8 cellular contexts compared by ENCODE assay signal in the genomic region with DNA sequence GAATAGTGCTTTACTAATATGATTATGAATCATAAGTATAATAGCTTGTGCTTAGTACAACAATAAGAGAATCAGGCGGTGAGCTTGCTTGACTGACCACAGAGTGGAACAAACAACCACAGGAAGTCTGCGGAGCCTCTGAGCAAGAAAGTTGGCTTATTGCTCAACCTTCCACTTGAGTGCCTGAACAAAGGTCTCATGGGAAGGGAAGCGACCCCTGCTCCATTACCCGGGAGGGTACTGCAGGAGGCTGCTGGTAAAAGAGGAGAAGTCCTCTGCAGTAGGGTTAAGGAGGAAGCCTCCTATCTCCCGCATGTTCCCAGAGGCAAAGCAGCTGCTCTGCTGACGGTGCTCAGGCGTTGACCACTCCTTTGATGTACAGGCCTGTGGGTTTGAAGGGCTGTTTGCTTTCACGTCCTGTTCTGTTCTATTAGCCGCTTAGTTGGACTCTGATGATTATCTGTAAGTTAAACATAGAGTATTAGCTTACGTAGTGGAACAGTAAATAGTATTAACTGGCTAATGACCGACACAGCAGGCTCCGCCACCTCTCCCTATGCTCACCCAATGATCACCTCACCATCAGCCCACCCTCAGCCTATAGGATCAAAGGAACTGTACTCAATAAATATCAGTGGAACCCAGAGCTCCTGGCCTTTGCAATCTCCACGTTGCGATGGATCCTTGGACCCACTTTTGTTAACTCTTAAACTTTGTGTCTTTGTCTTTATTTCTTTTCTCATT. TPM values are rescaled to one million over a fixed set of nuclear protein-coding genes. Genes with fewer than 3 reads are reported as not detected.
DNase-seq lines count a peak whose midpoint lies in the region; ATAC-seq, FAIRE-seq and TF ChIP-seq lines count a peak whose summit lies in the region.

No MANE protein-coding gene starts in this region.

- H2AFZ ChIP-seq in GM12878 (ENCODE audit: control insufficient read depth, low read depth, low read length) (peak overlapping the region; percentile 59), HepG2 (ENCODE audit: low read length) (no peak overlapping the region)

- FAIRE-seq in GM12878 (lab: Jason Lieb, UNC) (peak; percentile 74), HepG2 (lab: Jason Lieb, UNC) (peak; percentile 96)

- ATAC-seq in GM12878 (peak; percentile 80), HepG2 (peak; percentile 93)

- H3K27me3 ChIP-seq in GM12878 (replicated peaks in 1 of 2; ENCODE audit: control insufficient read depth in 2 of 2, insufficient read depth in 2 of 2, low read length in 1 of 2) (peaks cover 4% of the 10 kb centered on the region in 2 experiments; a peak in 1 of 4 replicates), HepG2 (ENCODE audit: control insufficient read depth in 1 of 2, insufficient read depth in 2 of 2, low read length in 2 of 2) (peaks cover 3 to 43% of the 10 kb centered on the region in 2 experiments; a peak in 4 of 5 replicates), tibial artery (peaks cover 0 to 68% of the 10 kb centered on the region in 2 donors)

- H3K4me1 ChIP-seq in GM12878 (ENCODE audit: control insufficient read depth, insufficient read depth, low read length) (peaks cover 14% of the 10 kb centered on the region), HepG2 (ENCODE audit: insufficient read depth, low read length) (peaks cover 56% of the 10 kb centered on the region), tibial artery (peaks cover 0 to 4% (median 0%) of the 10 kb centered on the region in 4 donors)

- no peak for TF ChIP-seq RAD21 in GM12878 (IDR thresholded peaks at IDR 0.05; ENCODE audit: insufficient read depth, low read depth, low read length)
- 0 out of 2 replicates have a peak, but pooled peaks have one; percentile 15 for TF ChIP-seq RAD21 in HepG2 (CRISPR knock-in tag; IDR thresholded peaks at IDR 0.05)

- RAD21 ChIA-PET in GM12878 (lab: Charles Lee; ENCODE audit: unreplicated experiment), result interaction anchor here (0.8 to 4.1 kb wide), 11 partner anchors 15 to 313 kb away, joined by 3 to 21 read pairs (median 8); a partner anchor contains a TSS

- H4K20me1 ChIP-seq in GM12878 (ENCODE audit: control insufficient read depth, insufficient read depth), result no peaks in the 10 kb centered on the region
- H4K20me1 ChIP-seq in HepG2 (ENCODE audit: insufficient read depth, low read length), result peaks cover 32% of the 10 kb centered on the region

- H3K9ac ChIP-seq in GM12878 (ENCODE audit: control insufficient read depth, insufficient read depth, low read length), result no peak overlapping the region
- H3K9ac ChIP-seq in HepG2 (ENCODE audit: insufficient read depth, low read depth, low read length), result peak overlapping the region; percentile 78

- no peak overlapping the region for H3K27ac ChIP-seq in GM12878 (ENCODE audit: control insufficient read depth, insufficient read depth)
- peak overlapping the region; percentile 92 for H3K27ac ChIP-seq in HepG2 (ENCODE audit: extremely low read length, insufficient read depth, low read length)
- H3K27ac ChIP-seq in tibial artery, result no peak overlapping the region

- H3K79me2 ChIP-seq in GM12878 (ENCODE audit: control insufficient read depth, insufficient read depth, low read length) (no peaks in the 10 kb centered on the region), HepG2 (ENCODE audit: insufficient read depth, low read length) (no peaks in the 10 kb centered on the region)

- H3K36me3 ChIP-seq in GM12878 (ENCODE audit: control insufficient read depth in 2 of 2, insufficient read depth in 2 of 2, low read length in 1 of 2) (no peaks in the 10 kb centered on the region), HepG2 (replicated peaks in 1 of 2; ENCODE audit: control insufficient read depth in 1 of 2, insufficient read depth in 2 of 2, low read length in 2 of 2) (no peaks in the 10 kb centered on the region), tibial artery (no peaks in the 10 kb centered on the region)

- H3K4me3 ChIP-seq in GM12878, result no peak overlapping the region
- peak overlapping the region; percentile 38 to 64 (median 51); a peak in 5 of 6 replicates for H3K4me3 ChIP-seq in HepG2 (replicated peaks in 1 of 3; ENCODE audit: insufficient read depth in 1 of 3, low read depth in 2 of 3, low read length in 3 of 3)
- no peak overlapping the region for H3K4me3 ChIP-seq in tibial artery

- DNase-seq in activated T-cell treated with anti-CD3 and anti-CD28 coated beads for 24 hours (ENCODE audit: low read depth), result peak; percentile 30
- DNase-seq in activated T-cell treated with anti-CD3 and anti-CD28 coated beads, Interleukin-2, amount 50 U/mL, for 1 hour, result no peak
- peak; percentile 98 for DNase-seq in MV-4-11 (lab: John Stamatoyannopoulos, UW)
- peak; percentile 44 for DNase-seq in GM12878 (ENCODE audit: low read depth, low spot score)
- DNase-seq in HepG2 (ENCODE audit: low spot score), result peak; percentile 93
- DNase-seq in tibial artery, result peak; percentile 55 to 77
- no peak for DNase-seq in cerebellar cortex (ENCODE audit: low spot score)
- DNase-seq in NCI-H1694 (lab: John Stamatoyannopoulos, UW), result no peak

- CTCF ChIA-PET in GM12878 (lab: Yijun Ruan, JAX), result interaction anchor here (0.9 to 8.3 kb wide), 32 partner anchors 9 to 312 kb away, joined by 3 to 159 read pairs (median 10); a partner anchor contains a TSS
- CTCF ChIA-PET in HepG2 (lab: Yijun Ruan, JAX; ENCODE audit: low intra/inter-chr PET ratio, low total read pairs), result interaction anchor here (1.2 to 2.9 kb wide), 3 partner anchors 15 to 143 kb away, joined by 3 to 15 read pairs (median 13); no protein-coding TSS in a partner anchor

- intact Hi-C loops in GM12878 (cut with micrococcal nuclease; ENCODE audit: unreplicated experiment) (loop anchor here (2.0 to 5.0 kb wide), 4 partner anchors 39 to 314 kb away; a partner anchor contains a TSS), HepG2 (cut with micrococcal nuclease; ENCODE audit: unreplicated experiment) (loop anchor here (2.0 kb wide), 2 partner anchors 40 to 144 kb away; no protein-coding TSS in a partner anchor), tibial artery (cut with DNase I; ENCODE audit: low total_unique reads) (no loop called here)

- 31% methylated on average over 14 of the region's 14 CpGs for WGBS in GM12878 (ENCODE audit: insufficient coverage, insufficient replicate concordance, low lambda C conversion rate, missing lambda C conversion rate)
- under 1% methylated on average over 13 of the region's 14 CpGs for WGBS in HepG2 (ENCODE audit: low lambda C conversion rate)

- TF ChIP-seq POLR2A in GM12878 (IDR thresholded peaks at IDR 0.05; ENCODE audit: low read depth, low read length) (no peak), HepG2 (IDR thresholded peaks at IDR 0.05; ENCODE audit: insufficient read depth in 1 of 2, low read depth in 2 of 2, low read length in 2 of 2) (peak; percentile 92 to 96; a peak in 2 of 4 replicates)

- POLR2A ChIA-PET in GM12878 (lab: Charles Lee) (interaction anchor here (0.6 to 1.3 kb wide), 3 partner anchors 12 to 124 kb away, joined by 3 to 4 read pairs (median 3); a partner anchor contains a TSS), HepG2 (lab: Yijun Ruan, JAX) (interaction anchor here (0.8 to 2.2 kb wide), 14 partner anchors 8 to 727 kb away, joined by 3 to 9 read pairs (median 4); a partner anchor contains a TSS)

- H3K4me2 ChIP-seq in GM12878 (ENCODE audit: control insufficient read depth, insufficient read depth) (peak overlapping the region; percentile 54), HepG2 (ENCODE audit: low read depth, low read length) (peak overlapping the region; percentile 81)

- in situ Hi-C loops in GM12878 (cut with MboI), result no loop called here
- in situ Hi-C loops in HepG2 (cut with HindIII; ENCODE audit: extremely low pct_ligation_motif_present, low pct_unique_long_range_greater_than_20kb), result no loop called here

- SMC1A ChIA-PET in GM12878 (lab: Charles Lee; ENCODE audit: uncharacterized antibody, unreplicated experiment), result interaction anchor here (0.7 to 4.0 kb wide), 19 partner anchors 15 to 313 kb away, joined by 3 to 31 read pairs (median 4); a partner anchor contains a TSS

- BruUV-seq in GM12878 (replicated peaks; lab: Mats Ljungman, UMichigan) (no TSS peak), HepG2 (replicated peaks; lab: Mats Ljungman, UMichigan) (no TSS peak)

- no peaks in the 10 kb centered on the region for H3K9me3 ChIP-seq in GM12878 (replicated peaks; ENCODE audit: control insufficient read depth, insufficient read depth, low read length)
- no peaks in the 10 kb centered on the region for H3K9me3 ChIP-seq in HepG2 (ENCODE audit: low read length)
- H3K9me3 ChIP-seq in tibial artery, result no peaks in the 10 kb centered on the region

- no peak for TF ChIP-seq CTCF in GM12878 (IDR thresholded peaks at IDR 0.05 in 2 of 3, conservative IDR thresholded peaks at IDR 0.05 in 1 of 3; ENCODE audit: control insufficient read depth in 2 of 3, extremely low read depth in 1 of 3, insufficient read depth in 1 of 3, low read depth in 3 of 3, low read length in 3 of 3)
- TF ChIP-seq CTCF in HepG2 (CRISPR knock-in tag; IDR thresholded peaks at IDR 0.05), result no peak
- TF ChIP-seq CTCF in tibial artery (IDR thresholded peaks at IDR 0.05), result no peak

- TF ChIP-seq EP300 in GM12878 (IDR thresholded peaks at IDR 0.05; ENCODE audit: borderline replicate concordance in 1 of 2, control insufficient read depth in 1 of 2, low read depth in 2 of 2, low read length in 2 of 2) (no peak), HepG2 (IDR thresholded peaks at IDR 0.05; ENCODE audit: low read depth in 2 of 2, low read length in 2 of 2) (peak in 1 of 2 experiments; percentile 73; a peak in 2 of 4 replicates), HepG2 (CRISPR knock-in tag; IDR thresholded peaks at IDR 0.05; ENCODE audit: borderline replicate concordance) (peak; percentile 68; the same call in 1 of the 2 replicates)

RNA-seq across cellular contexts. Expression of a gene that starts 17.5 kb away (rescaled TPM):
- total RNA-seq in GM12878 (2013; cell fraction: nucleolus; rRNA removed), result not detected in 2 replicates
- total RNA-seq in GM12878 (2014; rRNA removed) (not detected in 2 replicates), GM12878 (2014; rRNA removed; fragmentation: Illumina TruSeq; extraction: Trizol) (not detected in 2 replicates), GM12878 (2021) (not detected in 2 replicates), HepG2 (2016; rRNA removed; fragmentation: Illumina TruSeq; extraction: Trizol) (not detected in 2 replicates)
- not detected for polyA plus RNA-seq in GM12878 (2011; ENCODE audit: low read depth)
- polyA plus RNA-seq in GM12878 (2011; rRNA removed) (not detected in 2 replicates), GM12878 (2014; fragmentation: Illumina TruSeq; extraction: Trizol) (0.01 TPM in 1 of 2 replicates, not detected in the other), GM12878 (2014; fragmentation: Nextera tagmentation; extraction: Ambion mirVana) (not detected), GM12878 (2014; rRNA removed) (not detected in 2 replicates), GM12878 (2016; fragmentation: Nextera tagmentation; extraction: Ambion mirVana) (not detected), HepG2 (2011; rRNA removed) (not detected in 2 replicates)
- 0.07 TPM in 1 of 2 replicates, not detected in the other for polyA plus RNA-seq in GM12878 (2011; cell fraction: cytosol; rRNA removed)
- 0.06 TPM in 1 of 2 replicates, not detected in the other for polyA plus RNA-seq in GM12878 (2011; cell fraction: nucleus; rRNA removed)
- 0.04 TPM in 1 of 2 replicates, not detected in the other for polyA plus RNA-seq in GM12878 (2012)
- 0.15 TPM in 1 of 2 replicates, not detected in the other for polyA minus RNA-seq in GM12878 (2011; rRNA and poly(A)+ RNA removed)
- not detected in 2 replicates for polyA minus RNA-seq in GM12878 (2011; cell fraction: cytosol; rRNA and poly(A)+ RNA removed)
- polyA minus RNA-seq in GM12878 (2011; cell fraction: nucleus; rRNA and poly(A)+ RNA removed), result not detected in 2 replicates
- total RNA-seq in HepG2 (2016; cell fraction: cytosol; rRNA removed; fragmentation: Illumina TruSeq; extraction: Trizol; ENCODE audit: low read depth), result not detected in 2 replicates
- total RNA-seq in HepG2 (2016; cell fraction: insoluble cytoplasmic fraction; rRNA removed; fragmentation: Illumina TruSeq; extraction: Trizol), result not detected in 2 replicates
- not detected in 2 replicates for total RNA-seq in HepG2 (2016; cell fraction: membrane; rRNA removed; fragmentation: Illumina TruSeq; extraction: Trizol)
- total RNA-seq in HepG2 (2016; cell fraction: nucleus; rRNA removed; fragmentation: Illumina TruSeq; extraction: Trizol), result not detected in 2 replicates
- not detected in 2 replicates for polyA plus RNA-seq in HepG2 (2011; cell fraction: cytosol; rRNA removed)
- not detected in 2 replicates for polyA plus RNA-seq in HepG2 (2011; cell fraction: nucleus; rRNA removed)
- not detected in 2 replicates for polyA plus RNA-seq in HepG2 (2012)
- polyA plus RNA-seq in HepG2 (2016; cell fraction: cytosol; fragmentation: Illumina TruSeq; extraction: Trizol; ENCODE audit: low read depth), result not detected in 2 replicates
- polyA plus RNA-seq in HepG2 (2016; cell fraction: insoluble cytoplasmic fraction; fragmentation: Illumina TruSeq; extraction: Trizol; ENCODE audit: low read depth), result not detected in 2 replicates
- not detected in 2 replicates for polyA plus RNA-seq in HepG2 (2016; cell fraction: membrane; fragmentation: Illumina TruSeq; extraction: Trizol; ENCODE audit: low read depth)
- polyA plus RNA-seq in HepG2 (2016; cell fraction: nucleus; fragmentation: Illumina TruSeq; extraction: Trizol; ENCODE audit: insufficient read depth, low read depth), result not detected in 2 replicates
- polyA minus RNA-seq in HepG2 (2011; rRNA and poly(A)+ RNA removed; ENCODE audit: low replicate concordance), result 0.05 TPM in 1 of 2 replicates, not detected in the other
- not detected in 2 replicates for polyA minus RNA-seq in HepG2 (2011; cell fraction: cytosol; rRNA and poly(A)+ RNA removed)
- polyA minus RNA-seq in HepG2 (2011; cell fraction: nucleus; rRNA and poly(A)+ RNA removed), result not detected in 2 replicates

RNA-seq across cellular contexts. Expression of a gene that starts 31.1 kb away (rescaled TPM):
- not detected in 2 replicates for total RNA-seq in GM12878 (2013; cell fraction: nucleolus; rRNA removed)
- total RNA-seq in GM12878 (2014; rRNA removed), result 0.17 TPM in 1 of 2 replicates, not detected in the other
- total RNA-seq in GM12878 (2014; rRNA removed; fragmentation: Illumina TruSeq; extraction: Trizol), result not detected in 2 replicates
- 0.32 TPM in 1 of 2 replicates, not detected in the other for total RNA-seq in GM12878 (2021)
- not detected for polyA plus RNA-seq in GM12878 (2011; ENCODE audit: low read depth)
- polyA plus RNA-seq in GM12878 (2011; rRNA removed), result not detected in 2 replicates
- polyA plus RNA-seq in GM12878 (2011; cell fraction: cytosol; rRNA removed), result 0.34 TPM in 1 of 2 replicates, not detected in the other
- 0.27 TPM in 1 of 2 replicates, not detected in the other for polyA plus RNA-seq in GM12878 (2011; cell fraction: nucleus; rRNA removed)
- 0.34 TPM in 1 of 2 replicates, not detected in the other for polyA plus RNA-seq in GM12878 (2012)
- not detected in 2 replicates for polyA plus RNA-seq in GM12878 (2014; fragmentation: Illumina TruSeq; extraction: Trizol)
- not detected for polyA plus RNA-seq in GM12878 (2014; fragmentation: Nextera tagmentation; extraction: Ambion mirVana)
- 0.54 TPM in 1 of 2 replicates, not detected in the other for polyA plus RNA-seq in GM12878 (2014; rRNA removed)
- not detected for polyA plus RNA-seq in GM12878 (2016; fragmentation: Nextera tagmentation; extraction: Ambion mirVana)
- polyA minus RNA-seq in GM12878 (2011; rRNA and poly(A)+ RNA removed), result not detected in 2 replicates
- not detected in 2 replicates for polyA minus RNA-seq in GM12878 (2011; cell fraction: cytosol; rRNA and poly(A)+ RNA removed)
- not detected in 2 replicates for polyA minus RNA-seq in GM12878 (2011; cell fraction: nucleus; rRNA and poly(A)+ RNA removed)
- not detected in 2 replicates for total RNA-seq in HepG2 (2016; rRNA removed; fragmentation: Illumina TruSeq; extraction: Trizol)
- total RNA-seq in HepG2 (2016; cell fraction: cytosol; rRNA removed; fragmentation: Illumina TruSeq; extraction: Trizol; ENCODE audit: low read depth), result not detected in 2 replicates
- not detected in 2 replicates for total RNA-seq in HepG2 (2016; cell fraction: insoluble cytoplasmic fraction; rRNA removed; fragmentation: Illumina TruSeq; extraction: Trizol)
- 0.31 TPM in 1 of 2 replicates, not detected in the other for total RNA-seq in HepG2 (2016; cell fraction: membrane; rRNA removed; fragmentation: Illumina TruSeq; extraction: Trizol)
- not detected in 2 replicates for total RNA-seq in HepG2 (2016; cell fraction: nucleus; rRNA removed; fragmentation: Illumina TruSeq; extraction: Trizol)
- 0.13 TPM in 1 of 2 replicates, not detected in the other for polyA plus RNA-seq in HepG2 (2011; rRNA removed)
- 0.12 TPM in 1 of 2 replicates, not detected in the other for polyA plus RNA-seq in HepG2 (2011; cell fraction: cytosol; rRNA removed)
- not detected in 2 replicates for polyA plus RNA-seq in HepG2 (2011; cell fraction: nucleus; rRNA removed)
- polyA plus RNA-seq in HepG2 (2012), result 0.21 TPM in 1 of 2 replicates, not detected in the other
- polyA plus RNA-seq in HepG2 (2016; cell fraction: cytosol; fragmentation: Illumina TruSeq; extraction: Trizol; ENCODE audit: low read depth), result 0.15 and 0.32 TPM in 2 replicates
- polyA plus RNA-seq in HepG2 (2016; cell fraction: insoluble cytoplasmic fraction; fragmentation: Illumina TruSeq; extraction: Trizol; ENCODE audit: low read depth), result 0.26 TPM in 1 of 2 replicates, not detected in the other
- polyA plus RNA-seq in HepG2 (2016; cell fraction: membrane; fragmentation: Illumina TruSeq; extraction: Trizol; ENCODE audit: low read depth), result 0.18 and 0.27 TPM in 2 replicates
- not detected in 2 replicates for polyA plus RNA-seq in HepG2 (2016; cell fraction: nucleus; fragmentation: Illumina TruSeq; extraction: Trizol; ENCODE audit: insufficient read depth, low read depth)
- polyA minus RNA-seq in HepG2 (2011; rRNA and poly(A)+ RNA removed; ENCODE audit: low replicate concordance), result 1.8 TPM in 1 of 2 replicates, not detected in the other
- polyA minus RNA-seq in HepG2 (2011; cell fraction: cytosol; rRNA and poly(A)+ RNA removed), result not detected in 2 replicates
- polyA minus RNA-seq in HepG2 (2011; cell fraction: nucleus; rRNA and poly(A)+ RNA removed), result not detected in 2 replicates

RNA-seq across cellular contexts. Expression of a gene that starts 54.0 kb away (rescaled TPM):
- not detected in 2 replicates for total RNA-seq in GM12878 (2013; cell fraction: nucleolus; rRNA removed)
- total RNA-seq in GM12878 (2014; rRNA removed), result not detected in 2 replicates
- not detected in 2 replicates for total RNA-seq in GM12878 (2014; rRNA removed; fragmentation: Illumina TruSeq; extraction: Trizol)
- not detected in 2 replicates for total RNA-seq in GM12878 (2021)
- not detected for polyA plus RNA-seq in GM12878 (2011; ENCODE audit: low read depth)
- not detected in 2 replicates for polyA plus RNA-seq in GM12878 (2011; rRNA removed)
- not detected in 2 replicates for polyA plus RNA-seq in GM12878 (2011; cell fraction: cytosol; rRNA removed)
- not detected in 2 replicates for polyA plus RNA-seq in GM12878 (2011; cell fraction: nucleus; rRNA removed)
- polyA plus RNA-seq in GM12878 (2012), result not detected in 2 replicates
- polyA plus RNA-seq in GM12878 (2014; fragmentation: Illumina TruSeq; extraction: Trizol), result not detected in 2 replicates
- not detected for polyA plus RNA-seq in GM12878 (2014; fragmentation: Nextera tagmentation; extraction: Ambion mirVana)
- not detected in 2 replicates for polyA plus RNA-seq in GM12878 (2014; rRNA removed)
- not detected for polyA plus RNA-seq in GM12878 (2016; fragmentation: Nextera tagmentation; extraction: Ambion mirVana)
- not detected in 2 replicates for polyA minus RNA-seq in GM12878 (2011; rRNA and poly(A)+ RNA removed)
- polyA minus RNA-seq in GM12878 (2011; cell fraction: cytosol; rRNA and poly(A)+ RNA removed), result not detected in 2 replicates
- polyA minus RNA-seq in GM12878 (2011; cell fraction: nucleus; rRNA and poly(A)+ RNA removed), result not detected in 2 replicates
- not detected in 2 replicates for total RNA-seq in HepG2 (2016; rRNA removed; fragmentation: Illumina TruSeq; extraction: Trizol)
- total RNA-seq in HepG2 (2016; cell fraction: cytosol; rRNA removed; fragmentation: Illumina TruSeq; extraction: Trizol; ENCODE audit: low read depth), result not detected in 2 replicates
- not detected in 2 replicates for total RNA-seq in HepG2 (2016; cell fraction: insoluble cytoplasmic fraction; rRNA removed; fragmentation: Illumina TruSeq; extraction: Trizol)
- not detected in 2 replicates for total RNA-seq in HepG2 (2016; cell fraction: membrane; rRNA removed; fragmentation: Illumina TruSeq; extraction: Trizol)
- total RNA-seq in HepG2 (2016; cell fraction: nucleus; rRNA removed; fragmentation: Illumina TruSeq; extraction: Trizol), result not detected in 2 replicates
- polyA plus RNA-seq in HepG2 (2011; rRNA removed), result not detected in 2 replicates
- polyA plus RNA-seq in HepG2 (2011; cell fraction: cytosol; rRNA removed), result not detected in 2 replicates
- not detected in 2 replicates for polyA plus RNA-seq in HepG2 (2011; cell fraction: nucleus; rRNA removed)
- polyA plus RNA-seq in HepG2 (2012), result not detected in 2 replicates
- polyA plus RNA-seq in HepG2 (2016; cell fraction: cytosol; fragmentation: Illumina TruSeq; extraction: Trizol; ENCODE audit: low read depth), result not detected in 2 replicates
- not detected in 2 replicates for polyA plus RNA-seq in HepG2 (2016; cell fraction: insoluble cytoplasmic fraction; fragmentation: Illumina TruSeq; extraction: Trizol; ENCODE audit: low read depth)
- polyA plus RNA-seq in HepG2 (2016; cell fraction: membrane; fragmentation: Illumina TruSeq; extraction: Trizol; ENCODE audit: low read depth), result not detected in 2 replicates
- not detected in 2 replicates for polyA plus RNA-seq in HepG2 (2016; cell fraction: nucleus; fragmentation: Illumina TruSeq; extraction: Trizol; ENCODE audit: insufficient read depth, low read depth)
- polyA minus RNA-seq in HepG2 (2011; rRNA and poly(A)+ RNA removed; ENCODE audit: low replicate concordance), result 0.05 TPM in 1 of 2 replicates, not detected in the other
- polyA minus RNA-seq in HepG2 (2011; cell fraction: cytosol; rRNA and poly(A)+ RNA removed), result not detected in 2 replicates
- polyA minus RNA-seq in HepG2 (2011; cell fraction: nucleus; rRNA and poly(A)+ RNA removed), result not detected in 2 replicates

Comparison
In these comparisons a context has a peak if more than half of its experiments do, and no peak if none do; other contexts are left out.
1. DNase-seq: peak in activated T-cell treated with anti-CD3 and anti-CD28 coated beads for 24 hours (single experiment), MV-4-11 (single experiment), GM12878 (single experiment), HepG2 (single experiment) and tibial artery (2 of 2); none in activated T-cell treated with anti-CD3 and anti-CD28 coated beads, Interleukin-2, amount 50 U/mL, for 1 hour (single experiment), cerebellar cortex (single experiment) and NCI-H1694 (single experiment).
2. H3K4me3 ChIP-seq: peak in HepG2 (3 of 3); none in GM12878 (single experiment) and tibial artery (0 of 2).